In the genomic region with DNA sequence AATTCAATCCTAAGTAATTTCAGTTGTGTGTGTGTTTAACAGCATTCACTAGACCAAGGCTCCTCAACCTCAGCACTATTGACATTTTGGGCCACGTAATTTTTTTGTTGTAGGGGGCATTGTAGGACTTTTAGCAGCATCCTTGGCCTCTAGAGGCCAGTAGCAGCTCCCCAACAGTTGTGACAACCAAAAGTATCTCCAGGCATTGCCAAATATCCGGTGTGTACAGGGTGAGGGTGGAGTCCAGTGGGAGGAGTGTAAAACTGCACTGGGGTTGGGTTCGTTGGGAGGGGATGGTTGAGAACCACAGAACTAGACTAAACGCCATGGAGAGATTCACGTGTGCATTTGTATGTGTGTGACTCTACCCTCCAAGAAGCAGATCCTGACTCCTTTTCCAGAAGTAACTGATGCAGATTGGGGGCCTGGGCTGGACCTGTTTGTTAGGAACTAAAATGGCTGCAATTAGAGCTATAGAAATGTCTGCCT, we compare ENCODE assay signal across 1 cellular context.
TF ChIP-seq lines count a peak whose summit lies in the region.

No MANE protein-coding gene starts in this region.

TF ChIP-seq in H1, 55 proteins besides CTCF, POLR2A, EP300 and RAD21:
- TF ChIP-seq JUN (IDR thresholded peaks at IDR 0.05; ENCODE audit: low read depth, low read length): no peak
- no peak for TF ChIP-seq POU5F1 (IDR thresholded peaks at IDR 0.05; ENCODE audit: low read depth, low read length)
- no peak for TF ChIP-seq GTF2F1 (IDR thresholded peaks at IDR 0.05; ENCODE audit: borderline replicate concordance, low read depth, low read length)
- TF ChIP-seq, protein P1, sequence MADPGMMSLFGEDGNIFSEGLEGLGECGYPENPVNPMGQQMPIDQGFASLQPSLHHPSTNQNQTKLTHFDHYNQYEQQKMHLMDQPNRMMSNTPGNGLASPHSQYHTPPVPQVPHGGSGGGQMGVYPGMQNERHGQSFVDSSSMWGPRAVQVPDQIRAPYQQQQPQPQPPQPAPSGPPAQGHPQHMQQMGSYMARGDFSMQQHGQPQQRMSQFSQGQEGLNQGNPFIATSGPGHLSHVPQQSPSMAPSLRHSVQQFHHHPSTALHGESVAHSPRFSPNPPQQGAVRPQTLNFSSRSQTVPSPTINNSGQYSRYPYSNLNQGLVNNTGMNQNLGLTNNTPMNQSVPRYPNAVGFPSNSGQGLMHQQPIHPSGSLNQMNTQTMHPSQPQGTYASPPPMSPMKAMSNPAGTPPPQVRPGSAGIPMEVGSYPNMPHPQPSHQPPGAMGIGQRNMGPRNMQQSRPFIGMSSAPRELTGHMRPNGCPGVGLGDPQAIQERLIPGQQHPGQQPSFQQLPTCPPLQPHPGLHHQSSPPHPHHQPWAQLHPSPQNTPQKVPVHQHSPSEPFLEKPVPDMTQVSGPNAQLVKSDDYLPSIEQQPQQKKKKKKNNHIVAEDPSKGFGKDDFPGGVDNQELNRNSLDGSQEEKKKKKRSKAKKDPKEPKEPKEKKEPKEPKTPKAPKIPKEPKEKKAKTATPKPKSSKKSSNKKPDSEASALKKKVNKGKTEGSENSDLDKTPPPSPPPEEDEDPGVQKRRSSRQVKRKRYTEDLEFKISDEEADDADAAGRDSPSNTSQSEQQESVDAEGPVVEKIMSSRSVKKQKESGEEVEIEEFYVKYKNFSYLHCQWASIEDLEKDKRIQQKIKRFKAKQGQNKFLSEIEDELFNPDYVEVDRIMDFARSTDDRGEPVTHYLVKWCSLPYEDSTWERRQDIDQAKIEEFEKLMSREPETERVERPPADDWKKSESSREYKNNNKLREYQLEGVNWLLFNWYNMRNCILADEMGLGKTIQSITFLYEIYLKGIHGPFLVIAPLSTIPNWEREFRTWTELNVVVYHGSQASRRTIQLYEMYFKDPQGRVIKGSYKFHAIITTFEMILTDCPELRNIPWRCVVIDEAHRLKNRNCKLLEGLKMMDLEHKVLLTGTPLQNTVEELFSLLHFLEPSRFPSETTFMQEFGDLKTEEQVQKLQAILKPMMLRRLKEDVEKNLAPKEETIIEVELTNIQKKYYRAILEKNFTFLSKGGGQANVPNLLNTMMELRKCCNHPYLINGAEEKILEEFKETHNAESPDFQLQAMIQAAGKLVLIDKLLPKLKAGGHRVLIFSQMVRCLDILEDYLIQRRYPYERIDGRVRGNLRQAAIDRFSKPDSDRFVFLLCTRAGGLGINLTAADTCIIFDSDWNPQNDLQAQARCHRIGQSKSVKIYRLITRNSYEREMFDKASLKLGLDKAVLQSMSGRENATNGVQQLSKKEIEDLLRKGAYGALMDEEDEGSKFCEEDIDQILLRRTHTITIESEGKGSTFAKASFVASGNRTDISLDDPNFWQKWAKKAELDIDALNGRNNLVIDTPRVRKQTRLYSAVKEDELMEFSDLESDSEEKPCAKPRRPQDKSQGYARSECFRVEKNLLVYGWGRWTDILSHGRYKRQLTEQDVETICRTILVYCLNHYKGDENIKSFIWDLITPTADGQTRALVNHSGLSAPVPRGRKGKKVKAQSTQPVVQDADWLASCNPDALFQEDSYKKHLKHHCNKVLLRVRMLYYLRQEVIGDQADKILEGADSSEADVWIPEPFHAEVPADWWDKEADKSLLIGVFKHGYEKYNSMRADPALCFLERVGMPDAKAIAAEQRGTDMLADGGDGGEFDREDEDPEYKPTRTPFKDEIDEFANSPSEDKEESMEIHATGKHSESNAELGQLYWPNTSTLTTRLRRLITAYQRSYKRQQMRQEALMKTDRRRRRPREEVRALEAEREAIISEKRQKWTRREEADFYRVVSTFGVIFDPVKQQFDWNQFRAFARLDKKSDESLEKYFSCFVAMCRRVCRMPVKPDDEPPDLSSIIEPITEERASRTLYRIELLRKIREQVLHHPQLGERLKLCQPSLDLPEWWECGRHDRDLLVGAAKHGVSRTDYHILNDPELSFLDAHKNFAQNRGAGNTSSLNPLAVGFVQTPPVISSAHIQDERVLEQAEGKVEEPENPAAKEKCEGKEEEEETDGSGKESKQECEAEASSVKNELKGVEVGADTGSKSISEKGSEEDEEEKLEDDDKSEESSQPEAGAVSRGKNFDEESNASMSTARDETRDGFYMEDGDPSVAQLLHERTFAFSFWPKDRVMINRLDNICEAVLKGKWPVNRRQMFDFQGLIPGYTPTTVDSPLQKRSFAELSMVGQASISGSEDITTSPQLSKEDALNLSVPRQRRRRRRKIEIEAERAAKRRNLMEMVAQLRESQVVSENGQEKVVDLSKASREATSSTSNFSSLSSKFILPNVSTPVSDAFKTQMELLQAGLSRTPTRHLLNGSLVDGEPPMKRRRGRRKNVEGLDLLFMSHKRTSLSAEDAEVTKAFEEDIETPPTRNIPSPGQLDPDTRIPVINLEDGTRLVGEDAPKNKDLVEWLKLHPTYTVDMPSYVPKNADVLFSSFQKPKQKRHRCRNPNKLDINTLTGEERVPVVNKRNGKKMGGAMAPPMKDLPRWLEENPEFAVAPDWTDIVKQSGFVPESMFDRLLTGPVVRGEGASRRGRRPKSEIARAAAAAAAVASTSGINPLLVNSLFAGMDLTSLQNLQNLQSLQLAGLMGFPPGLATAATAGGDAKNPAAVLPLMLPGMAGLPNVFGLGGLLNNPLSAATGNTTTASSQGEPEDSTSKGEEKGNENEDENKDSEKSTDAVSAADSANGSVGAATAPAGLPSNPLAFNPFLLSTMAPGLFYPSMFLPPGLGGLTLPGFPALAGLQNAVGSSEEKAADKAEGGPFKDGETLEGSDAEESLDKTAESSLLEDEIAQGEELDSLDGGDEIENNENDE (IDR thresholded peaks at IDR 0.05; ENCODE audit: insufficient replicate concordance, low read length): no peak
- TF ChIP-seq KDM1A (IDR thresholded peaks at IDR 0.05; ENCODE audit: borderline replicate concordance, low read length): no peak
- TF ChIP-seq SIRT6 (IDR thresholded peaks at IDR 0.05; ENCODE audit: low read length): no peak
- TF ChIP-seq, protein P2, sequence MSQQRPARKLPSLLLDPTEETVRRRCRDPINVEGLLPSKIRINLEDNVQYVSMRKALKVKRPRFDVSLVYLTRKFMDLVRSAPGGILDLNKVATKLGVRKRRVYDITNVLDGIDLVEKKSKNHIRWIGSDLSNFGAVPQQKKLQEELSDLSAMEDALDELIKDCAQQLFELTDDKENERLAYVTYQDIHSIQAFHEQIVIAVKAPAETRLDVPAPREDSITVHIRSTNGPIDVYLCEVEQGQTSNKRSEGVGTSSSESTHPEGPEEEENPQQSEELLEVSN (IDR thresholded peaks at IDR 0.05): no peak
- TF ChIP-seq TEAD4 (IDR thresholded peaks at IDR 0.05; ENCODE audit: low read depth, low read length): no peak
- TF ChIP-seq HDAC2 (IDR thresholded peaks at IDR 0.05; ENCODE audit: borderline replicate concordance in 1 of 2, low read depth in 2 of 2, low read length in 2 of 2): no peak
- TF ChIP-seq, protein P3, sequence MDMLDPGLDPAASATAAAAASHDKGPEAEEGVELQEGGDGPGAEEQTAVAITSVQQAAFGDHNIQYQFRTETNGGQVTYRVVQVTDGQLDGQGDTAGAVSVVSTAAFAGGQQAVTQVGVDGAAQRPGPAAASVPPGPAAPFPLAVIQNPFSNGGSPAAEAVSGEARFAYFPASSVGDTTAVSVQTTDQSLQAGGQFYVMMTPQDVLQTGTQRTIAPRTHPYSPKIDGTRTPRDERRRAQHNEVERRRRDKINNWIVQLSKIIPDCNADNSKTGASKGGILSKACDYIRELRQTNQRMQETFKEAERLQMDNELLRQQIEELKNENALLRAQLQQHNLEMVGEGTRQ (IDR thresholded peaks at IDR 0.05; ENCODE audit: low read length): no peak
- no peak for TF ChIP-seq CTBP2 (IDR thresholded peaks at IDR 0.05; ENCODE audit: borderline replicate concordance, insufficient read depth, insufficient read length, low read length)
- no peak for TF ChIP-seq PHF8 (conservative IDR thresholded peaks at IDR 0.05; ENCODE audit: low read depth, low read length)
- no peak for TF ChIP-seq ATF2 (IDR thresholded peaks at IDR 0.05; ENCODE audit: low read length)
- no peak for TF ChIP-seq KDM4A (IDR thresholded peaks at IDR 0.05; ENCODE audit: low read depth, low read length, severe bottlenecking)
